In the genomic region with DNA sequence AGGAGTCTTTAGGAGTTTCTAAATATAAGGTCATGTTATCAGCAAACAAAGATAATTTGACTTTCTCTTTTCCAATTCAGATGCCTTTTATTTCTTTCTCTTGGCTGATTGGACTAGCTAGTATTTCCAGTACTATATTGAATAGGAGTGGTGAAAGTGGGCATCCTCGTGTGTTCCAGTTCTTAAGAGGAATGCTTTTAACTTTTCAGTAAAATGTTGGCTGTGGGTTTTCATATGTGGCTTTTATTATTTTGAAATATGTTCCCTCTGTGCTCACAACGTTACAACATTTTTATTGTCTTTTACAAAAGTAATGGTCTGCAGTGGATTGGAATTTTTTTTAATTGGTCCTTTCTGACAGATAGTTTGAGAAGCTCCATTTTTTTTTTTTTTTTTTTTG, we compare ENCODE assay signal across 25 cellular contexts.
"Had no signal": no experiment of that assay in that cellular context is flagged by ENCODE, and none has a peak within 500 bp of the region (broad histone marks: within the 10 kb centered on the region; RNA-seq: fewer than 3 reads in every experiment).

No MANE protein-coding gene starts in this region.

- H3K4me2 ChIP-seq: neural progenitor cell had no signal

- H3K36me3 ChIP-seq: left lung, lower lobe of right lung, neural progenitor cell, neutrophil, right atrium auricular region, right lobe of liver, spleen, suprapubic skin, thoracic aorta, tibial artery, upper lobe of right lung had no signal

- H3K4me3 ChIP-seq: left lung, lower lobe of right lung, neural progenitor cell, right atrium auricular region, right lobe of liver, spleen, suprapubic skin, thoracic aorta, tibial artery, upper lobe of right lung had no signal

- H3K9ac ChIP-seq: neural progenitor cell had no signal

- H2AFZ ChIP-seq: neural progenitor cell had no signal

- H3K4me1 ChIP-seq: lower lobe of right lung, neural progenitor cell, right atrium auricular region, spleen, upper lobe of right lung had no signal

- H3K27ac ChIP-seq: left lung, lower lobe of right lung, neural progenitor cell, neutrophil, right atrium auricular region, right lobe of liver, spleen, suprapubic skin, thoracic aorta, tibial artery, upper lobe of right lung had no signal

- H3K27me3 ChIP-seq: left lung, neural progenitor cell, neutrophil, right atrium auricular region, right lobe of liver, spleen, suprapubic skin, tibial artery, upper lobe of right lung had no signal

- H3K9me3 ChIP-seq: left lung, lower lobe of right lung, neutrophil, right atrium auricular region, right lobe of liver, spleen, thoracic aorta, tibial artery, upper lobe of right lung had no signal

- ATAC-seq: left colon; left lung; lower lobe of right lung; naive thymus-derived CD8-positive, alpha-beta T cell; right lobe of liver; stimulated activated effector memory CD8-positive, alpha-beta T cell treated with anti-CD3 and anti-CD28 coated beads, Interleukin-12 subunit alpha, Interleukin-12 subunit beta, amount 100 ng/mL, for 72 hours; upper lobe of right lung had no signal

- DNase-seq: hypothalamus; immature natural killer cell; kidney; left colon; left lung; lower lobe of right lung; mammary epithelial cell; mesenchymal stem cell; naive thymus-derived CD8-positive, alpha-beta T cell; nephron progenitor cell; occipital lobe; right lobe of liver; small intestine; spleen; stimulated activated CD4-positive, alpha-beta T cell treated with anti-CD3 and anti-CD28 coated beads, Interleukin-4, amount 100 ng/mL, for 24 hours; stimulated activated naive CD4-positive, alpha-beta T cell; tibial artery; trophoblast cell; upper lobe of right lung had no signal
